ENCODE assay signal across 20 cellular contexts in the genomic region with DNA sequence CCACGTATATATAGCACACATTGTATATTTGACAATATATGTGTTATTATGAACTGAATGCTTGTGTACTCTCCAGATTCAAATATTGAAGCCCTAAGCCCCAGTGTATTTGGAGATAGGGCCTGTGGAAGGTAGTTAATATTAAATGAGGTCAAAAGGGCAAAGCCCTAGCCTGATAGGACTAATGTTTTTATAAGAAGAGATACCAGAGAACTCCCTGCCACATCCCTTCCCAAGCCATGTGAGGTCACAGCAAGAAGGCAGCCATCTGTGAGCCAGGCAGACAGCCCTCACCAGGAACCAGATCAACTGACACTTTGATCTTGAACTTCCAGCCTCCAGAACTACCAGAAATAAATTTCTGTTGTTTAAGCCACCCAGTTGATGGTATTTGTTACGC. TPM values are rescaled to one million over a fixed set of nuclear protein-coding genes. Genes with fewer than 3 reads are reported as not detected.
DNase-seq lines count a peak whose midpoint lies in the region; ATAC-seq, FAIRE-seq and TF ChIP-seq lines count a peak whose summit lies in the region.
"Had no signal": no experiment of that assay in that cellular context is flagged by ENCODE, and none has a peak within 500 bp of the region (broad histone marks: within the 10 kb centered on the region; RNA-seq: fewer than 3 reads in every experiment).

No MANE protein-coding gene starts in this region.

- H3K4me3 ChIP-seq in WERI-Rb-1 (ENCODE audit: low read depth, low read length): no peak overlapping the region
- no peak overlapping the region for H3K4me3 ChIP-seq in small intestine (ENCODE audit: low read depth in 1 of 2, low read length in 2 of 2)
- H3K4me3 ChIP-seq: A549, BLaER1, GM12878 had no signal

- H3K4me1 ChIP-seq in small intestine (ENCODE audit: control insufficient read depth in 2 of 2, insufficient read depth in 1 of 2, low read depth in 1 of 2, low read length in 1 of 2): no peaks in the 10 kb centered on the region
- H3K4me1 ChIP-seq: A549 had no signal

- TF ChIP-seq CTCF in WERI-Rb-1 (IDR thresholded peaks at IDR 0.05; ENCODE audit: low read depth, low read length): no peak

- FAIRE-seq in small intestine (lab: Jason Lieb, UNC): no peak
- FAIRE-seq: A549, GM12878, H1 had no signal

- ATAC-seq in left lobe of liver (peak; percentile 61), HG03378 (IDR thresholded peaks at IDR 0.05; ENCODE audit: unreplicated experiment) (no peak), sciatic nerve (no peak)
- ATAC-seq: A549, GM12878 had no signal

- 63 to 74% (median 65%) methylated on average over 2 of the region's 2 CpGs for WGBS in small intestine, 3 donors

- H3K27ac ChIP-seq in WERI-Rb-1 (no peak overlapping the region), small intestine (ENCODE audit: low read depth in 1 of 2, low read length in 1 of 2) (no peak overlapping the region)
- H3K27ac ChIP-seq: 22Rv1, A549, BLaER1, HL-60 had no signal

- peak; percentile 51 for DNase-seq in DMS 273 (lab: John Stamatoyannopoulos, UW; ENCODE audit: unreplicated experiment)
- no peak for DNase-seq in DMS 273 treated with DMSO at 0.1 percent for 48 hours (lab: John Stamatoyannopoulos, UW)
- DNase-seq in WERI-Rb-1: peak; percentile 20
- no peak for DNase-seq in left lobe of liver (ENCODE audit: low spot score)
- DNase-seq in small intestine: peak; percentile 20
- no peak for DNase-seq in sciatic nerve (ENCODE audit: low spot score)
- DNase-seq: AML-193; CD4-positive, alpha-beta memory T cell; DMS53; DND-41; EL; H9; IMR-90 had no signal

- intact Hi-C loops in sciatic nerve (cut with DNase I): no loop called here

- H3K27me3 ChIP-seq in WERI-Rb-1 (ENCODE audit: insufficient read depth, low read depth, severe bottlenecking): no peaks in the 10 kb centered on the region
- no peaks in the 10 kb centered on the region for H3K27me3 ChIP-seq in small intestine (ENCODE audit: control insufficient read depth in 2 of 2, insufficient read depth in 2 of 2, low read length in 2 of 2)
- H3K27me3 ChIP-seq: BLaER1 had no signal

- H3K9me3 ChIP-seq in WERI-Rb-1 (ENCODE audit: severe bottlenecking): no peaks in the 10 kb centered on the region
- no peaks in the 10 kb centered on the region for H3K9me3 ChIP-seq in small intestine (ENCODE audit: control insufficient read depth, low read depth)
- H3K9me3 ChIP-seq: A549, BLaER1 had no signal

- no peaks in the 10 kb centered on the region for H3K36me3 ChIP-seq in WERI-Rb-1
- H3K36me3 ChIP-seq in small intestine (ENCODE audit: control insufficient read depth in 2 of 2, insufficient read depth in 2 of 2, low read length in 2 of 2): no peaks in the 10 kb centered on the region
- H3K36me3 ChIP-seq: BLaER1 had no signal

RNA-seq across cellular contexts. Expression of a gene that starts 36.4 kb away (rescaled TPM):
- total RNA-seq in left lobe of liver: 10.5 TPM
- 1 to 10 TPM; 3.1 to 5.7 (median 3.5) TPM for polyA plus RNA-seq in small intestine
- 40.7 TPM for total RNA-seq in sciatic nerve

Comparison
In these comparisons a context has a peak if more than half of its experiments do, and no peak if none do; other contexts are left out.
1. DNase-seq: peak in DMS 273 (single experiment), WERI-Rb-1 (single experiment) and small intestine (single experiment); none in DMS 273 treated with DMSO at 0.1 percent for 48 hours (single experiment), left lobe of liver (single experiment) and sciatic nerve (single experiment).